ENCODE assay signal across 33 cellular contexts in genomic region chr3:147368561-147369151, GRCh38. TPM values are rescaled to one million over a fixed set of nuclear protein-coding genes. Genes with fewer than 3 reads are reported as not detected.
DNase-seq lines count a peak whose midpoint lies in the region; ATAC-seq, FAIRE-seq and TF ChIP-seq lines count a peak whose summit lies in the region.
"Had no signal": no experiment of that assay in that cellular context is flagged by ENCODE, and none has a peak within 500 bp of the region (broad histone marks: within the 10 kb centered on the region; RNA-seq: fewer than 3 reads in every experiment).

No MANE protein-coding gene starts in this region.

- H2AFZ ChIP-seq in H1 (ENCODE audit: low read length) = no peak overlapping the region

- no peak overlapping the region for H3K27ac ChIP-seq in SK-N-MC
- no peak overlapping the region for H3K27ac ChIP-seq in H1 (ENCODE audit: low read depth, low read length)
- H3K27ac ChIP-seq: ascending aorta, KMS-11, left ventricle myocardium inferior, Peyer's patch, SJCRH30, uterus had no signal

- H3K27me3 ChIP-seq in H1 (replicated peaks in 1 of 4; ENCODE audit: control insufficient read depth in 3 of 4, extremely low read depth in 1 of 4, insufficient read depth in 3 of 4, low read length in 3 of 4) = peaks cover 64 to 91% (median 84%) of the 10 kb centered on the region in 4 experiments
- H3K27me3 ChIP-seq: SJCRH30 had no signal

- no peaks in the 10 kb centered on the region for H3K79me1 ChIP-seq in H1 (ENCODE audit: low read depth, low read length)

- CTCF ChIA-PET in H1 (lab: Charles Lee; ENCODE audit: partially characterized antibody) (interaction anchor here (0.6 to 11.9 kb wide), 12 partner anchors 9 to 593 kb away, joined by 3 to 162 read pairs (median 4); no protein-coding TSS in a partner anchor), T-cell (lab: Charles Lee) (no interaction called here)

- H2BK20ac ChIP-seq in H1 (ENCODE audit: low read length) = no peak overlapping the region

- H3K4me3 ChIP-seq in SK-N-MC = peak overlapping the region; percentile 37; the same call in 1 of the 2 replicates
- H3K4me3 ChIP-seq in H1 (ENCODE audit: extremely low read depth in 1 of 4, insufficient read depth in 2 of 4, low read depth in 3 of 4, low read length in 4 of 4) = peak overlapping the region in 1 of 4 experiments; percentile 22; a peak in 1 of 8 replicates
- H3K4me3 ChIP-seq: ascending aorta, left ventricle myocardium inferior, Peyer's patch, SJCRH30, thoracic aorta, uterus had no signal

- no peak overlapping the region for H2BK120ac ChIP-seq in H1 (replicated peaks; ENCODE audit: low read depth, low read length)

- no peak overlapping the region for H4K5ac ChIP-seq in H1 (ENCODE audit: insufficient read length, low read depth, low read length)

- H2BK15ac ChIP-seq in H1 (ENCODE audit: low read length) = no peak overlapping the region

- H2BK5ac ChIP-seq in H1 (ENCODE audit: low read depth, low read length) = no peak overlapping the region

- no peak overlapping the region for H2AK5ac ChIP-seq in H1 (ENCODE audit: low read depth, low read length)

- FAIRE-seq in H1 (lab: Jason Lieb, UNC) = no peak
- FAIRE-seq: A204.1, GM19239, HTR-8/SVneo had no signal

- H2BK12ac ChIP-seq in H1 (ENCODE audit: low read depth, low read length) = no peak overlapping the region; the same call in 1 of the 2 replicates

- no peaks in the 10 kb centered on the region for H3K36me3 ChIP-seq in SK-N-MC (ENCODE audit: insufficient read depth, low read length)
- no peaks in the 10 kb centered on the region for H3K36me3 ChIP-seq in H1 (ENCODE audit: control insufficient read depth in 2 of 4, insufficient read depth in 4 of 4, low read length in 3 of 4)
- H3K36me3 ChIP-seq: ascending aorta, left ventricle myocardium inferior, Peyer's patch, SJCRH30, thoracic aorta, uterus had no signal

- H3K9me3 Mint-ChIP-seq in type B pancreatic cell = peaks cover 4% of the 10 kb centered on the region
- peaks cover 4 to 13% (median 7%) of the 10 kb centered on the region in 3 donors for H3K9me3 Mint-ChIP-seq in T-cell
- H3K9me3 Mint-ChIP-seq: activated naive CD8-positive, alpha-beta T cell treated with anti-CD3 and anti-CD28 coated beads for 36 hours had no signal

- peaks cover 3% of the 10 kb centered on the region; the same call in 1 of the 2 replicates for H3K23me2 ChIP-seq in H1 (ENCODE audit: low read depth, low read length)

- TF ChIP-seq EP300 in H1 (IDR thresholded peaks at IDR 0.05; ENCODE audit: borderline replicate concordance in 1 of 2, low read depth in 2 of 2, low read length in 2 of 2) = no peak

- H3K4me1 Mint-ChIP-seq in type B pancreatic cell (ENCODE audit: unreplicated experiment) = peaks cover 12% of the 10 kb centered on the region
- no peaks in the 10 kb centered on the region for H3K4me1 Mint-ChIP-seq in T-cell
- H3K4me1 Mint-ChIP-seq: activated naive CD8-positive, alpha-beta T cell treated with anti-CD3 and anti-CD28 coated beads for 36 hours; CD4-positive, CD25-positive, alpha-beta regulatory T cell; immature natural killer cell had no signal

- no peaks in the 10 kb centered on the region for H3K79me2 ChIP-seq in H1 (ENCODE audit: control insufficient read depth in 1 of 2, insufficient read depth in 2 of 2, low read length in 2 of 2)

- H3K4ac ChIP-seq in H1 (replicated peaks; ENCODE audit: insufficient read length, low read depth, low read length) = no peak overlapping the region

- POLR2A ChIA-PET in H1 (lab: Charles Lee; ENCODE audit: partially characterized antibody) = interaction anchor here (1.0 to 1.9 kb wide), 3 partner anchors 10 to 44 kb away, joined by 3 to 8 read pairs (median 4); no protein-coding TSS in a partner anchor
- POLR2A ChIA-PET in T-cell (lab: Charles Lee) = no interaction called here

- no peak overlapping the region for H3K14ac ChIP-seq in H1 (ENCODE audit: insufficient read length)

- H3K9ac ChIP-seq in SK-N-MC (ENCODE audit: insufficient read length) = no peak overlapping the region
- no peak overlapping the region for H3K9ac ChIP-seq in H1 (replicated peaks in 1 of 4; ENCODE audit: extremely low read depth in 1 of 4, low read depth in 3 of 4, low read length in 3 of 4)
- H3K9ac ChIP-seq: KMS-11 had no signal

- peak overlapping the region in 1 of 2 experiments; percentile 63; a peak in 2 of 4 replicates for H3K4me2 ChIP-seq in H1 (ENCODE audit: insufficient read depth in 1 of 2, low read depth in 2 of 2, low read length in 2 of 2)
- H3K4me2 ChIP-seq: KMS-11 had no signal

- no peak overlapping the region for H3K23ac ChIP-seq in H1 (ENCODE audit: insufficient read length)

- no peak for ATAC-seq in T-cell (replicated peaks in 1 of 4)

- peaks cover 96% of the 10 kb centered on the region for H3K27me3 Mint-ChIP-seq in type B pancreatic cell
- peaks cover 68 to 71% of the 10 kb centered on the region in 2 donors for H3K27me3 Mint-ChIP-seq in T-cell

- H3K27ac Mint-ChIP-seq in type B pancreatic cell (peak overlapping the region; percentile 54), T-cell (peak overlapping the region in 1 of 2 donors; percentile 2)
- H3K27ac Mint-ChIP-seq: activated naive CD8-positive, alpha-beta T cell treated with anti-CD3 and anti-CD28 coated beads for 36 hours; immature natural killer cell; stimulated activated naive CD8-positive, alpha-beta T cell treated with anti-CD3 and anti-CD28 coated beads, Interleukin-15, Interleukin-2, amounts not matched to agents 100 ng/mL and 50 ng/mL, for 24 hours had no signal

- H3K56ac ChIP-seq in H1 (replicated peaks; ENCODE audit: insufficient read length, low read depth, low read length) = no peak overlapping the region

- no peak overlapping the region for H4K8ac ChIP-seq in H1 (ENCODE audit: extremely low read depth, insufficient read depth, low read length)

- TF ChIP-seq POLR2A in H1 (IDR thresholded peaks at IDR 0.05; ENCODE audit: control extremely low read depth in 1 of 2, low read depth in 2 of 2, low read length in 2 of 2) = no peak

- peaks cover 0 to 2% of the 10 kb centered on the region in 2 experiments for H4K20me1 ChIP-seq in H1 (replicated peaks in 1 of 2; ENCODE audit: control insufficient read depth in 1 of 2, insufficient read depth in 2 of 2, low read length in 2 of 2)

- 8% methylated on average over 13 of the region's 13 CpGs; no CpG with 5 or more reads in 1 of the 2 experiments for WGBS in H1 (ENCODE audit: extremely low coverage in 1 of 2, insufficient coverage in 1 of 2, insufficient read length in 1 of 2, insufficient replicate concordance in 2 of 2, low coverage in 1 of 2, low lambda C conversion rate in 2 of 2, missing lambda C conversion rate in 1 of 2), 2 experiments

- no peaks in the 10 kb centered on the region for H3K36me3 Mint-ChIP-seq in type B pancreatic cell
- no peaks in the 10 kb centered on the region for H3K36me3 Mint-ChIP-seq in T-cell
- H3K36me3 Mint-ChIP-seq: activated naive CD8-positive, alpha-beta T cell treated with anti-CD3 and anti-CD28 coated beads for 36 hours; CD4-positive, CD25-positive, alpha-beta regulatory T cell had no signal

- H3K9me3 ChIP-seq in SK-N-MC (ENCODE audit: low read depth, low read length) = no peaks in the 10 kb centered on the region
- no peaks in the 10 kb centered on the region for H3K9me3 ChIP-seq in H1 (ENCODE audit: insufficient read depth in 2 of 2, low read depth in 1 of 2, low read length in 1 of 2)
- H3K9me3 ChIP-seq: ascending aorta, left ventricle myocardium inferior, Peyer's patch, SJCRH30, thoracic aorta, uterus had no signal

- no peak overlapping the region for H4K91ac ChIP-seq in H1 (replicated peaks; ENCODE audit: insufficient read length, low read length)

- H3K4me3 Mint-ChIP-seq in type B pancreatic cell (peak overlapping the region; percentile 84), T-cell (no peak overlapping the region)
- H3K4me3 Mint-ChIP-seq: activated naive CD8-positive, alpha-beta T cell treated with anti-CD3 and anti-CD28 coated beads for 36 hours; CD4-positive, CD25-positive, alpha-beta regulatory T cell; stimulated activated naive CD8-positive, alpha-beta T cell treated with anti-CD3 and anti-CD28 coated beads, Interleukin-15, Interleukin-2, amounts not matched to agents 100 ng/mL and 50 ng/mL, for 24 hours had no signal

- TF ChIP-seq RAD21 in H1 (IDR thresholded peaks at IDR 0.05 in 1 of 2, conservative IDR thresholded peaks at IDR 0.05 in 1 of 2; ENCODE audit: low read depth in 2 of 2, low read length in 2 of 2) = no peak

- H3K4me1 ChIP-seq in H1 (replicated peaks in 1 of 4; ENCODE audit: control insufficient read depth in 3 of 4, insufficient read depth in 4 of 4, low read length in 3 of 4) = peaks cover 4 to 17% (median 16%) of the 10 kb centered on the region in 4 experiments
- H3K4me1 ChIP-seq: ascending aorta, Peyer's patch, SJCRH30, uterus had no signal

- DNase-seq in NCI-H748 (lab: John Stamatoyannopoulos, UW; ENCODE audit: unreplicated experiment) (peak; percentile 57), NCI-H748 treated with DMSO at 0.1 percent for 48 hours (lab: John Stamatoyannopoulos, UW) (no peak), SK-N-MC (ENCODE audit: low read depth, low spot score) (no peak), H1 (ENCODE audit: low read depth in 1 of 2, low spot score in 2 of 2) (no peak), type B pancreatic cell (ENCODE audit: extremely low spot score, unreplicated experiment) (no peak), T-cell (no peak)
- DNase-seq in activated CD4-positive, alpha-beta T cell treated with anti-CD3 and anti-CD28 coated beads for 48 hours = no peak
- no peak for DNase-seq in activated T-cell treated with anti-CD3 and anti-CD28 coated beads, Interleukin-2, amount 50 U/mL, for 48 hours
- DNase-seq: activated effector memory CD4-positive, alpha-beta T cell treated with Interleukin-2 at 50 U/mL for 16 hours; activated naive CD8-positive, alpha-beta T cell treated with anti-CD3 and anti-CD28 coated beads for 36 hours; activated T-cell treated with anti-CD3 and anti-CD28 coated beads for 4 hours; CD4-positive, CD25-positive, alpha-beta regulatory T cell; DMS 273 treated with DMSO at 0.1 percent for 48 hours; GF-D8; hippocampal formation; immature natural killer cell; left ventricle myocardium inferior; MM.1S; NCI-H1417 treated with DMSO at 0.1 percent for 48 hours; NCI-H2107; NCI-H446 treated with DMSO at 0.1 percent for 48 hours; occipital lobe; Peyer's patch; SJCRH30; uterus had no signal

- TF ChIP-seq CTCF in H1 (IDR thresholded peaks at IDR 0.05; ENCODE audit: control extremely low read depth in 1 of 3, insufficient read depth in 1 of 3, low read depth in 1 of 3, low read length in 3 of 3) = no peak
- TF ChIP-seq CTCF in type B pancreatic cell (conservative IDR thresholded peaks at IDR 0.05) = no peak

- no peak overlapping the region for H3K18ac ChIP-seq in H1 (ENCODE audit: extremely low read depth, low read length)

RNA-seq across cellular contexts. Expression of gene ZIC4, which starts 37.7 kb away (rescaled TPM):
- total RNA-seq in H1 (2021; fragmentation: NEBNext Ultra II Directional; extraction: Animal tissue kit (Norgen Biotek cat#: 25700)) = 0.13 TPM in 1 of 2 replicates, not detected in the other
- polyA plus RNA-seq in H1 (2011; rRNA removed) = 0.03 and 0.31 TPM in 2 replicates
- polyA plus RNA-seq in H1 (2011; cell fraction: cytosol; rRNA removed) = 0.08 TPM
- 0.27 TPM for polyA plus RNA-seq in H1 (2011; cell fraction: nucleus; rRNA removed)
- polyA plus RNA-seq in H1 (2012, experiment 1 of 2) = 0.27 TPM in 1 of 4 replicates, not detected in the others
- polyA plus RNA-seq in H1 (2012, experiment 2 of 2) = 0.08 TPM
- 0.06 TPM for polyA plus RNA-seq in H1 (2013, experiment 1 of 2)
- 0.06 TPM for polyA plus RNA-seq in H1 (2013, experiment 2 of 2)
- polyA minus RNA-seq in H1 (2011; rRNA and poly(A)+ RNA removed) = not detected in 2 replicates
- not detected for polyA minus RNA-seq in H1 (2011; cell fraction: cytosol; rRNA and poly(A)+ RNA removed)
- polyA minus RNA-seq in H1 (2011; cell fraction: nucleus; rRNA and poly(A)+ RNA removed) = 0.60 TPM
- total RNA-seq in type B pancreatic cell (ENCODE audit: low replicate concordance) (40.2 TPM in 1 of 2 replicates, not detected in the other), T-cell (not detected)
- total RNA-seq: activated naive CD8-positive, alpha-beta T cell treated with anti-CD3 and anti-CD28 coated beads for 36 hours; ascending aorta; CD4-positive, CD25-positive, alpha-beta regulatory T cell; left ventricle myocardium inferior; Peyer's patch; T-helper 1 cell treated with Interleukin-12 subunit alpha and Interleukin-12 subunit beta and Interleukin-4 antibody, amounts not matched to agents 30 ng/mL and 1 ng/mL, for 36 hours; thoracic aorta; uterus had no signal
- polyA plus RNA-seq: CD4-positive, CD25-positive, alpha-beta regulatory T cell; immature natural killer cell had no signal

RNA-seq across cellular contexts. Expression of gene ZIC1, which starts 40.5 kb away (rescaled TPM):
- total RNA-seq in H1 (2021; fragmentation: NEBNext Ultra II Directional; extraction: Animal tissue kit (Norgen Biotek cat#: 25700)) = 1.5 and 2.2 TPM in 2 replicates
- 0.80 and 3.6 TPM in 2 replicates for polyA plus RNA-seq in H1 (2011; rRNA removed)
- polyA plus RNA-seq in H1 (2011; cell fraction: cytosol; rRNA removed) = 1.7 TPM
- polyA plus RNA-seq in H1 (2011; cell fraction: nucleus; rRNA removed) = 2.7 TPM
- polyA plus RNA-seq in H1 (2012, experiment 1 of 2) = 0.27 to 0.77 TPM (median 0.60 TPM) in 4 replicates
- 0.08 TPM for polyA plus RNA-seq in H1 (2012, experiment 2 of 2)
- 1.4 TPM for polyA plus RNA-seq in H1 (2013, experiment 1 of 2)
- 0.75 TPM for polyA plus RNA-seq in H1 (2013, experiment 2 of 2)
- polyA minus RNA-seq in H1 (2011; rRNA and poly(A)+ RNA removed) = 0.07 and 0.47 TPM in 2 replicates
- 1.6 TPM for polyA minus RNA-seq in H1 (2011; cell fraction: cytosol; rRNA and poly(A)+ RNA removed)
- polyA minus RNA-seq in H1 (2011; cell fraction: nucleus; rRNA and poly(A)+ RNA removed) = 2.4 TPM
- total RNA-seq in type B pancreatic cell (ENCODE audit: low replicate concordance) (184 TPM in 1 of 2 replicates, not detected in the other), T-cell (not detected)
- total RNA-seq: activated naive CD8-positive, alpha-beta T cell treated with anti-CD3 and anti-CD28 coated beads for 36 hours; CD4-positive, CD25-positive, alpha-beta regulatory T cell; left ventricle myocardium inferior; T-helper 1 cell treated with Interleukin-12 subunit alpha and Interleukin-12 subunit beta and Interleukin-4 antibody, amounts not matched to agents 30 ng/mL and 1 ng/mL, for 36 hours; uterus had no signal
- polyA plus RNA-seq: CD4-positive, CD25-positive, alpha-beta regulatory T cell; immature natural killer cell had no signal
